In the genomic region with DNA sequence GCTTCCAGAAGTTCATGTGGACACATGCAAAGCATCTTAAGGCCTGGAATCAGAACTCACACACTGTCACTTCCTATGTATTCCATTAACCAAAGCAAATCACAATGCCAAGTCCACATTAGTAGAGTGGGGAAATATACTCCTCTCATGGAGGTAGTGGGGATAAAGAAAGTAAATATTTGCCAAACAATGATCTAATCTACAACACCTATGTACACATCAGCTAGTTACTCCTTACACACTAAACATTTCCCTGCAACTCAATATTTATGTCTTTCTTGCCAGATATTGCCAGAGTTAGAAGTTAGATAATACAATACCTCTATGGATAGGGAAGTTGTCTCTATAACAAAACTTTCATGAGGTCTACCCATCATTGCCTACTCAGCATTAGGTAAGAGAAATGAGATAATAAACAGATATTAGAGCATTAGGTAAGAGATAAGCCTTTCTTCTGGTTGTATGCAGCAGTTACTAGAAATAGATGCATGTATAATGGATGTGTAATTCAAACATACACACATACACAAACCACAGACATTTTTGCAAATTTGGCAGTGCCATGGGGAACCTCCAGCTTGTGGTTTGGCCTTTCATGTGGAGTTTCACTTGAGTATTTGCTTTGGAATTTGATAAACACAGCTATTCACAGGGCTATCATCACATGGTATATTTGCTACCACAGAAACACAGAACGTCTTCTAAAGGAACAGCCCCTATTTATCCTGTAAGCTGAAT, we compare ENCODE assay signal across 1 cellular context.
A peak's percentile ranks its signal among the peaks of the same experiment; 100 is the strongest.
TF ChIP-seq lines count a peak whose summit lies in the region.

No MANE protein-coding gene starts in this region.

TF ChIP-seq in IMR-90, 13 proteins besides CTCF, POLR2A, EP300 and RAD21:
- no peak for TF ChIP-seq ELK1 (IDR thresholded peaks at IDR 0.05; ENCODE audit: borderline replicate concordance, low read depth, low read length)
- TF ChIP-seq RCOR1 (IDR thresholded peaks at IDR 0.05; ENCODE audit: insufficient replicate concordance, low read length), result peak; percentile 75
- TF ChIP-seq FOS (IDR thresholded peaks at IDR 0.05; ENCODE audit: low read depth, low read length), result peak; percentile 83
- TF ChIP-seq BHLHE40 (IDR thresholded peaks at IDR 0.05; ENCODE audit: low read depth, low read length), result peak; percentile 57; the same call in 1 of the 2 replicates
- TF ChIP-seq MAFK (IDR thresholded peaks at IDR 0.05; ENCODE audit: low read depth, low read length), result peak; percentile 92
- TF ChIP-seq MXI1 (IDR thresholded peaks at IDR 0.05; ENCODE audit: borderline replicate concordance, low read depth, low read length), result no peak
- TF ChIP-seq USF2 (IDR thresholded peaks at IDR 0.05; ENCODE audit: low read depth, low read length), result peak; percentile 80
- TF ChIP-seq RFX5 (IDR thresholded peaks at IDR 0.05; ENCODE audit: low read depth, low read length), result no peak
- TF ChIP-seq CHD1 (IDR thresholded peaks at IDR 0.05; ENCODE audit: low read depth, low read length), result no peak
- TF ChIP-seq NFE2L2 (IDR thresholded peaks at IDR 0.05; ENCODE audit: low read depth, low read length), result 0 out of 2 replicates have a peak, but pooled peaks have one; percentile 10
- TF ChIP-seq SMC3 (IDR thresholded peaks at IDR 0.05; ENCODE audit: low read depth, low read length), result 0 out of 2 replicates have a peak, but pooled peaks have one; percentile 13
- TF ChIP-seq MAZ (IDR thresholded peaks at IDR 0.05; ENCODE audit: borderline replicate concordance, low read depth, low read length), result no peak
- TF ChIP-seq CEBPB (IDR thresholded peaks at IDR 0.05; ENCODE audit: low read depth, low read length), result peak; percentile 73
TF ChIP-seq in IMR-90: peak in this region for 8.
